Comparison of ENCODE assay signal across 8 cellular contexts in genomic region chr9:36572515-36573418, GRCh38. TPM values are rescaled to one million over a fixed set of nuclear protein-coding genes. Genes with fewer than 3 reads are reported as not detected.
DNase-seq lines count a peak whose midpoint lies in the region; ATAC-seq and TF ChIP-seq lines count a peak whose summit lies in the region.

Gene MELK, plus strand, starts transcription at chr9:36572895. Its CDS starts 8,787 bp downstream, at chr9:36581682.

- TF ChIP-seq CTCF in AG09319 (IDR thresholded peaks at IDR 0.05; ENCODE audit: low read depth, low read length): no peak
- TF ChIP-seq CTCF in lower leg skin (IDR thresholded peaks at IDR 0.05): no peak

- peak within 1 kb of the TSS; percentile 95 to 97 for H3K4me3 ChIP-seq in duodenal mucosa (ENCODE audit: low read depth in 1 of 2, low read length in 2 of 2)
- peak within 1 kb of the TSS; percentile 68 for H3K4me3 ChIP-seq in lower leg skin (ENCODE audit: low read depth, poor library complexity, severe bottlenecking)

- H3K27me3 ChIP-seq in duodenal mucosa (ENCODE audit: control insufficient read depth in 1 of 2, insufficient read depth in 2 of 2, low read length in 2 of 2): no peaks in the 10 kb centered on the region

- H3K9ac ChIP-seq in duodenal mucosa (ENCODE audit: low read depth in 1 of 2, low read length in 2 of 2): peak within 1 kb of the TSS; percentile 59 to 94

- H3K4me3 Mint-ChIP-seq in activated CD4-positive, alpha-beta memory T cell treated with anti-CD3 and anti-CD28 coated beads for 36 hours: peak within 1 kb of the TSS; percentile 92

- ATAC-seq in HG03378 (IDR thresholded peaks at IDR 0.05; ENCODE audit: unreplicated experiment): peak; percentile 43

- in situ Hi-C loops in GM18951 (cut with MboI; ENCODE audit: low sequenced_read_pairs, unreplicated experiment): no loop called here

- POLR2A ChIA-PET in activated CD4-positive, alpha-beta memory T cell treated with anti-CD3 and anti-CD28 coated beads for 36 hours (lab: Charles Lee): interaction anchor here (0.6 kb wide), 1 partner anchor 724 kb away, joined by 4 read pairs; no protein-coding TSS in a partner anchor

- H3K4me1 Mint-ChIP-seq in activated CD4-positive, alpha-beta memory T cell treated with anti-CD3 and anti-CD28 coated beads for 36 hours (ENCODE audit: low read depth): peaks cover 30% of the 10 kb centered on the region

- no peaks in the 10 kb centered on the region for H3K36me3 ChIP-seq in duodenal mucosa (ENCODE audit: control insufficient read depth in 1 of 2, insufficient read depth in 2 of 2, low read length in 2 of 2)

- H3K27ac Mint-ChIP-seq in activated CD4-positive, alpha-beta memory T cell treated with anti-CD3 and anti-CD28 coated beads for 36 hours: peak within 1 kb of the TSS; percentile 80

- H3K9me3 Mint-ChIP-seq in activated CD4-positive, alpha-beta memory T cell treated with anti-CD3 and anti-CD28 coated beads for 36 hours: no peaks in the 10 kb centered on the region

- H3K27me3 Mint-ChIP-seq in activated CD4-positive, alpha-beta memory T cell treated with anti-CD3 and anti-CD28 coated beads for 36 hours: no peaks in the 10 kb centered on the region

- WGBS in lower leg skin, 2 donors: 0% methylated on average over 40 to 61 of the region's 74 CpGs

- intact Hi-C loops in activated CD4-positive, alpha-beta memory T cell treated with anti-CD3 and anti-CD28 coated beads for 36 hours (cut with micrococcal nuclease): loop anchor here (2.0 to 10.0 kb wide), 3 partner anchors 172 to 1182 kb away; partner anchors contain the start of genes CLTA, RNF38 and TRMT10B
- intact Hi-C loops in lower leg skin (cut with DNase I; ENCODE audit: low total_unique reads): no loop called here

- peak; percentile 8 for DNase-seq in AG09319 (ENCODE audit: extremely low read depth, low read depth)
- peak; percentile 80 for DNase-seq in NCI-H774 (lab: John Stamatoyannopoulos, UW)
- DNase-seq in activated CD4-positive, alpha-beta memory T cell treated with anti-CD3 and anti-CD28 coated beads for 36 hours: peak; percentile 90
- DNase-seq in lower leg skin (ENCODE audit: low spot score in 2 of 2): peak; percentile 59 to 94
- DNase-seq in stimulated activated CD4-positive, alpha-beta T cell treated with anti-CD3 and anti-CD28 coated beads, Interleukin-4, amount 100 ng/mL, for 24 hours: peak; percentile 85

- H3K27ac ChIP-seq in duodenal mucosa (ENCODE audit: low read depth, low read length): no peak within 1 kb of the TSS

- H3K36me3 Mint-ChIP-seq in activated CD4-positive, alpha-beta memory T cell treated with anti-CD3 and anti-CD28 coated beads for 36 hours: peaks cover 31% of the 10 kb centered on the region

- no peaks in the 10 kb centered on the region for H3K9me3 ChIP-seq in duodenal mucosa (ENCODE audit: control insufficient read depth in 1 of 2, low read length in 2 of 2)

- TF ChIP-seq POLR2A in GM18951 (IDR thresholded peaks at IDR 0.05; ENCODE audit: extremely low read depth, insufficient read depth, insufficient read length): peak; percentile 96
- TF ChIP-seq POLR2A in lower leg skin (IDR thresholded peaks at IDR 0.05): no peak

- CTCF ChIA-PET in activated CD4-positive, alpha-beta memory T cell treated with anti-CD3 and anti-CD28 coated beads for 36 hours (lab: Charles Lee): interaction anchor here (1.1 to 2.3 kb wide), 2 partner anchors 166 kb away, joined by 5 to 12 read pairs; no protein-coding TSS in a partner anchor

- peaks cover 0 to 21% of the 10 kb centered on the region in 2 donors for H3K4me1 ChIP-seq in duodenal mucosa (ENCODE audit: control insufficient read depth in 1 of 2, insufficient read depth in 2 of 2, low read length in 2 of 2)

RNA-seq across cellular contexts. Expression of gene MELK, which starts in this region (rescaled TPM):
- 10 to 100 TPM; 68.4 to 69.6 TPM for total RNA-seq in activated CD4-positive, alpha-beta memory T cell treated with anti-CD3 and anti-CD28 coated beads for 36 hours
- total RNA-seq in lower leg skin: 1 to 10 TPM in 3 of 4 donors, under 1 TPM in 1; 0.47 to 3.2 (median 2.2) TPM

Comparison
In these comparisons a context has a peak if more than half of its experiments do, and no peak if none do; other contexts are left out.
1. RNA of gene MELK (total RNA-seq): 68.4 to 69.6 TPM in activated CD4-positive, alpha-beta memory T cell treated with anti-CD3 and anti-CD28 coated beads for 36 hours; 0.47 to 3.2 TPM in lower leg skin; every median in the first group is over 10 times any median in the second.
2. DNase-seq: peak in every context shown above with its lines; median percentile 90 in activated CD4-positive, alpha-beta memory T cell treated with anti-CD3 and anti-CD28 coated beads for 36 hours; 85 in stimulated activated CD4-positive, alpha-beta T cell treated with anti-CD3 and anti-CD28 coated beads, Interleukin-4, amount 100 ng/mL, for 24 hours; 80 in NCI-H774; 76 in lower leg skin; 8 in AG09319.